Comparison of ENCODE assay signal across 15 cellular contexts in the genomic region with DNA sequence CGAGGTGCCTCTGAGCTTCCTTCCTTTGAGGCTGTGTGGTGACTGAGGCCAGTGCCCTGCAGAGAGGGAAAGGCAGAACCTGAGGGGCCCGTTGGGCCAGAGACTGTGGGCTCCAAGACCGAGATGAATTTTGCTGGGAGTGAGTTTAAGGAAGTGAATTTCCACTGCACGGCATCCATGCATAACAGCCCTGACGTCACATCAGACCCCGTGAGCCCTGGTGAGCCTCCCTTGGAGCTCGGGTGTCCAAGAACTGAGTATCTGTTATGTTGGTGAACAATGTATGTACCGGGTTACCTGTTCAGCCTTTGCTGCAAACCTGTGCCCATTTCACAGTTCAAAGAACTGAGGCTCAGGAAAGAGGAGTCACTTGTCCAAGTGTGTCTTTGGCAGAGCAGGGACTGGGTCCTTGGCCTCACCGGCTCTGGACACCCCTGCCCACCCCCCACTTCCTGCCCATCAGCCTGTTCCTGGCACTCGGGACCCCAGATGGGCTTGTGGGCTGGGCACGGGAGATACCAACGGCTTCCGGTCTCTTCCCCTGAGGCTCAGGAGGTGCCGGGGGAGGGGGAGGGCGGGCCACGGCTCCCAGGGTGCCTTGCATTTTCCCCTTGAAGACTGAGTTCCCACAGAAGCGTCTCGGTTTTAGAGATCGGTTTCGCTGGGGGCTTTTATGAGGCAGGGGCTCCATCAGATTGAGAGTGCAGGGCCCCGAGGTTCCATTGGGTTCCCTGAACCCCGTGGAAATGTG. TPM values are rescaled to one million over a fixed set of nuclear protein-coding genes. Genes with fewer than 3 reads are reported as not detected.
DNase-seq lines count a peak whose midpoint lies in the region; ATAC-seq and TF ChIP-seq lines count a peak whose summit lies in the region.
"Had no signal": no experiment of that assay in that cellular context is flagged by ENCODE, and none has a peak within 500 bp of the region (broad histone marks: within the 10 kb centered on the region; RNA-seq: fewer than 3 reads in every experiment).

No MANE protein-coding gene starts in this region.

- ATAC-seq in CD8-positive, alpha-beta T cell: peak; percentile 51
- ATAC-seq in natural killer cell treated with Interleukin-12 subunit alpha and Interleukin-12 subunit beta and Interleukin-15 and Interleukin-18, amount 100 ng/mL, for 72 hours: peak; percentile 61 to 64
- ATAC-seq in HG03159 (IDR thresholded peaks at IDR 0.05; ENCODE audit: unreplicated experiment) (no peak), left lung (no peak)

- POLR2A ChIA-PET in CD8-positive, alpha-beta T cell (lab: Charles Lee): interaction anchor here (1.2 to 1.3 kb wide), 2 partner anchors 9 kb away, joined by 3 read pairs; no protein-coding TSS in a partner anchor

- H3K4me1 ChIP-seq in CD8-positive, alpha-beta T cell (ENCODE audit: insufficient read depth, low read length): peaks cover 39% of the 10 kb centered on the region
- no peaks in the 10 kb centered on the region for H3K4me1 ChIP-seq in left lung
- H3K4me1 ChIP-seq: tibial nerve had no signal

- H3K27ac Mint-ChIP-seq in CD8-positive, alpha-beta T cell: peak overlapping the region; percentile 25
- peak overlapping the region; percentile 66 to 83 for H3K27ac Mint-ChIP-seq in natural killer cell treated with Interleukin-12 subunit alpha and Interleukin-12 subunit beta and Interleukin-15 and Interleukin-18, amount 100 ng/mL, for 72 hours
- H3K27ac Mint-ChIP-seq: brain had no signal

- H3K4me3 Mint-ChIP-seq in CD8-positive, alpha-beta T cell: peak overlapping the region; percentile 39
- peak overlapping the region; percentile 66 for H3K4me3 Mint-ChIP-seq in natural killer cell treated with Interleukin-12 subunit alpha and Interleukin-12 subunit beta and Interleukin-15 and Interleukin-18, amount 100 ng/mL, for 72 hours
- H3K4me3 Mint-ChIP-seq: brain had no signal

- CTCF ChIA-PET in CD8-positive, alpha-beta T cell (lab: Charles Lee): interaction anchor here (0.7 to 1.2 kb wide), 5 partner anchors 9 to 324 kb away, joined by 3 to 7 read pairs (median 3); no protein-coding TSS in a partner anchor

- peak overlapping the region; percentile 33 for H3K4me3 ChIP-seq in CD8-positive, alpha-beta T cell (ENCODE audit: low read depth, low read length)
- no peak overlapping the region for H3K4me3 ChIP-seq in brain microvascular endothelial cell (ENCODE audit: low read depth, low read length)
- no peak overlapping the region for H3K4me3 ChIP-seq in left lung
- H3K4me3 ChIP-seq: smooth muscle cell, tibial nerve had no signal

- no peaks in the 10 kb centered on the region for H3K36me3 Mint-ChIP-seq in CD8-positive, alpha-beta T cell
- no peaks in the 10 kb centered on the region for H3K36me3 Mint-ChIP-seq in natural killer cell treated with Interleukin-12 subunit alpha and Interleukin-12 subunit beta and Interleukin-15 and Interleukin-18, amount 100 ng/mL, for 72 hours
- H3K36me3 Mint-ChIP-seq: brain had no signal

- peak in 6 of 7 experiments; percentile 17 to 68 (median 38) for DNase-seq in CD8-positive, alpha-beta T cell
- DNase-seq in T-helper 1 cell (peak in 3 of 5 donors; percentile 13 to 66 (median 15)), brain microvascular endothelial cell (no peak), SK-N-DZ (ENCODE audit: low spot score) (no peak), left lung (no peak)
- peak; percentile 74 for DNase-seq in activated effector memory CD4-positive, alpha-beta T cell treated with anti-CD3 and anti-CD28 coated beads, Interleukin-2, amount 50 U/mL, for 16 hours
- no peak for DNase-seq in natural killer cell treated with Interleukin-12 subunit alpha and Interleukin-12 subunit beta and Interleukin-15 and Interleukin-18, amount 100 ng/mL, for 72 hours (ENCODE audit: low spot score)
- DNase-seq: foreskin melanocyte had no signal

- H3K27me3 Mint-ChIP-seq in CD8-positive, alpha-beta T cell (ENCODE audit: low read depth): no peaks in the 10 kb centered on the region
- no peaks in the 10 kb centered on the region for H3K27me3 Mint-ChIP-seq in natural killer cell treated with Interleukin-12 subunit alpha and Interleukin-12 subunit beta and Interleukin-15 and Interleukin-18, amount 100 ng/mL, for 72 hours

- no peak for TF ChIP-seq CTCF in CD8-positive, alpha-beta T cell (IDR thresholded peaks at IDR 0.05)
- TF ChIP-seq CTCF in brain microvascular endothelial cell (IDR thresholded peaks at IDR 0.05; ENCODE audit: low read depth, low read length, missing control alignments) (no peak), left lung (IDR thresholded peaks at IDR 0.05) (no peak)

- H3K36me3 ChIP-seq in CD8-positive, alpha-beta T cell (ENCODE audit: insufficient read depth, low read length): no peaks in the 10 kb centered on the region
- H3K36me3 ChIP-seq in brain microvascular endothelial cell (replicated peaks) (no peaks in the 10 kb centered on the region), left lung (no peaks in the 10 kb centered on the region)
- H3K36me3 ChIP-seq: tibial nerve had no signal

- H3K27ac ChIP-seq in CD8-positive, alpha-beta T cell (ENCODE audit: low read depth, low read length): no peak overlapping the region
- H3K27ac ChIP-seq in brain microvascular endothelial cell: no peak overlapping the region
- no peak overlapping the region for H3K27ac ChIP-seq in left lung
- H3K27ac ChIP-seq: C4-2B, HL-60, tibial nerve had no signal

- no peaks in the 10 kb centered on the region for H3K27me3 ChIP-seq in CD8-positive, alpha-beta T cell (ENCODE audit: insufficient read depth, low read length)
- no peaks in the 10 kb centered on the region for H3K27me3 ChIP-seq in brain microvascular endothelial cell (replicated peaks)
- peaks cover 0 to 41% of the 10 kb centered on the region in 2 donors for H3K27me3 ChIP-seq in left lung

- no peaks in the 10 kb centered on the region for H3K9me3 Mint-ChIP-seq in CD8-positive, alpha-beta T cell
- no peaks in the 10 kb centered on the region for H3K9me3 Mint-ChIP-seq in natural killer cell treated with Interleukin-12 subunit alpha and Interleukin-12 subunit beta and Interleukin-15 and Interleukin-18, amount 100 ng/mL, for 72 hours

- H3K9me3 ChIP-seq in CD8-positive, alpha-beta T cell (ENCODE audit: low read length): no peaks in the 10 kb centered on the region
- no peaks in the 10 kb centered on the region for H3K9me3 ChIP-seq in left lung

- intact Hi-C loops in CD8-positive, alpha-beta T cell (cut with DNase I, micrococcal nuclease): no loop called here
- intact Hi-C loops in left lung (cut with DNase I): no loop called here

- peaks cover 39% of the 10 kb centered on the region for H3K4me1 Mint-ChIP-seq in CD8-positive, alpha-beta T cell (ENCODE audit: low read depth)
- peaks cover 49 to 52% of the 10 kb centered on the region in 2 donors for H3K4me1 Mint-ChIP-seq in natural killer cell treated with Interleukin-12 subunit alpha and Interleukin-12 subunit beta and Interleukin-15 and Interleukin-18, amount 100 ng/mL, for 72 hours (ENCODE audit: low read depth in 2 of 2)
- H3K4me1 Mint-ChIP-seq: brain had no signal

- in situ Hi-C loops in brain microvascular endothelial cell (cut with HindIII; ENCODE audit: low pct_ligation_motif_present, low sequenced_read_pairs): no loop called here

RNA-seq across cellular contexts. Expression of gene NFILZ, which starts 33.7 kb away (rescaled TPM):
- total RNA-seq in CD8-positive, alpha-beta T cell: not detected
- total RNA-seq in natural killer cell treated with Interleukin-12 subunit alpha and Interleukin-12 subunit beta and Interleukin-15 and Interleukin-18, amount 100 ng/mL, for 72 hours: not detected
- not detected in 2 replicates for polyA plus RNA-seq in SK-N-DZ (2014; cell fraction: cytosol; rRNA removed)
- not detected in 2 replicates for polyA plus RNA-seq in SK-N-DZ (2014; cell fraction: nucleus; rRNA removed)
- not detected for total RNA-seq in left lung
- total RNA-seq: mucosa of gallbladder, smooth muscle cell, tibial nerve had no signal
- polyA plus RNA-seq: smooth muscle cell had no signal

RNA-seq across cellular contexts. Expression of gene ACTL9, which starts 34.5 kb away (rescaled TPM):
- total RNA-seq in CD8-positive, alpha-beta T cell: not detected
- total RNA-seq in natural killer cell treated with Interleukin-12 subunit alpha and Interleukin-12 subunit beta and Interleukin-15 and Interleukin-18, amount 100 ng/mL, for 72 hours: not detected
- not detected in 2 replicates for polyA plus RNA-seq in SK-N-DZ (2014; cell fraction: cytosol; rRNA removed)
- polyA plus RNA-seq in SK-N-DZ (2014; cell fraction: nucleus; rRNA removed): not detected in 2 replicates
- not detected for total RNA-seq in left lung
- total RNA-seq: mucosa of gallbladder, smooth muscle cell, tibial nerve had no signal
- polyA plus RNA-seq: smooth muscle cell had no signal

RNA-seq across cellular contexts. Expression of gene ADAMTS10, which starts 53.6 kb away (rescaled TPM):
- 100 to 1,000 TPM in 1 of 2 experiments, 10 to 100 TPM in 1; 81.9 to 101 TPM for total RNA-seq in CD8-positive, alpha-beta T cell
- total RNA-seq in natural killer cell treated with Interleukin-12 subunit alpha and Interleukin-12 subunit beta and Interleukin-15 and Interleukin-18, amount 100 ng/mL, for 72 hours: 10 to 100 TPM in 1 of 2 donors, 1 to 10 TPM in 1; 8.2 to 11.3 TPM
- polyA plus RNA-seq in SK-N-DZ (2014; cell fraction: cytosol; rRNA removed): 5.5 and 12.6 TPM in 2 replicates
- polyA plus RNA-seq in SK-N-DZ (2014; cell fraction: nucleus; rRNA removed): 89.9 and 104 TPM in 2 replicates
- 10 to 100 TPM; 18.5 to 23.9 TPM for total RNA-seq in left lung

RNA-seq across cellular contexts. Expression of gene OR2Z1, which starts 57.3 kb away (rescaled TPM):
- not detected for total RNA-seq in CD8-positive, alpha-beta T cell
- total RNA-seq in natural killer cell treated with Interleukin-12 subunit alpha and Interleukin-12 subunit beta and Interleukin-15 and Interleukin-18, amount 100 ng/mL, for 72 hours: not detected
- not detected in 2 replicates for polyA plus RNA-seq in SK-N-DZ (2014; cell fraction: cytosol; rRNA removed)
- not detected in 2 replicates for polyA plus RNA-seq in SK-N-DZ (2014; cell fraction: nucleus; rRNA removed)
- not detected for total RNA-seq in left lung
- total RNA-seq: mucosa of gallbladder, smooth muscle cell, tibial nerve had no signal
- polyA plus RNA-seq: smooth muscle cell had no signal

Comparison
In these comparisons a context has a peak if more than half of its experiments do, and no peak if none do; other contexts are left out.
1. ATAC-seq: peak in CD8-positive, alpha-beta T cell (single experiment) and natural killer cell treated with Interleukin-12 subunit alpha and Interleukin-12 subunit beta and Interleukin-15 and Interleukin-18, amount 100 ng/mL, for 72 hours (2 of 2); none in HG03159 (single experiment) and left lung (single experiment).
2. DNase-seq: peak in CD8-positive, alpha-beta T cell (6 of 7), T-helper 1 cell (3 of 5) and activated effector memory CD4-positive, alpha-beta T cell treated with anti-CD3 and anti-CD28 coated beads, Interleukin-2, amount 50 U/mL, for 16 hours (single experiment); none in natural killer cell treated with Interleukin-12 subunit alpha and Interleukin-12 subunit beta and Interleukin-15 and Interleukin-18, amount 100 ng/mL, for 72 hours (single experiment), brain microvascular endothelial cell (single experiment), SK-N-DZ (single experiment) and left lung (0 of 2).